15 cellular contexts compared by ENCODE assay signal in the genomic region with DNA sequence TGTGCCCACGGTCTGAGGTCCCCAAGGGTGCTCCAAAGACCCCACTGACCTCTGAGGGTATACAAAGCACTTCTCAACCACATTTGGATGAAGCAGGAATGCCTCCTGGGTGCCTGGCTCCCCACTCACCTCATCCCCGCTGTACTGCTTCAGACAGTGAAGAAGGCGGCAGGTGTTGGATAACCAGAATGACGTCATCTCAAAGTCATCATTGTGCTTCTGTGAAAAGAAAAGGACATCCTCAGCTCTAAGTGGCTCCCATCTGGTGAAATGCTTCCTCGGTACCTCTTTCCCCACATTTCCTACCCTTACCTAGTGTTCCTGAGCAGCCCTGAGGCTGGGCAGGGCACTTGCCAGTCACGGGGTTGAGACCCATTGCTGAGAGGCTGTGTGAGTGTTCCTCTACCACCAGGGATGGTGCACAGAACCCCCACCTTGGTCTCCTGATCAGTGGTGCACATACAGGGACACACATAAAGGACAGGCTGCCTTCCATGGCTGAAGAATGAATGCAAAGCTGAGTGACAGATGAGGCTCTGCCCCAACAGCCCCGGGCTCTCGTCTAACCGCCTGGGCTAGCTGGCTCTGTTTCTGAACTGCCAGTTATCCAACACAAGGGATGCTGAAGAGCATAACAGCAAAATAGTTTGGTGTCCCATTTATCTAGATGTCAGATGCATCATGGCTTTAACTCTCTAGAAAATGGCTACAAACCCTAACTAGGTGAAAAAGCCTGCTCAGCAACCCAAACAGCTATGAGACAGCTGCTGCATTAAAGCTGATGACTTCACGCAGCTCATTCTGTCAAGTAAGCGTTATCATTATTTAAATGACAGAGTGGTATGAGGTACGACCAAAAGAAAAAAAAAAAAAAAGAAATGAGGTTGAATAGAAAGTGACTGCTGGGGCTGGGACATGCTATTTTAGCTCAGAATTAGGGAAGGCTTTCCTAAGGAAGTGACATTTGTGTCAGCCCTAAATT.
"Had no signal": no experiment of that assay in that cellular context is flagged by ENCODE, and none has a peak within 500 bp of the region (broad histone marks: within the 10 kb centered on the region; RNA-seq: fewer than 3 reads in every experiment).

No MANE protein-coding gene starts in this region.

- H3K27me3 ChIP-seq: ascending aorta, gastrocnemius medialis had no signal

- H3K4me3 ChIP-seq: ascending aorta, coronary artery, gastrocnemius medialis had no signal

- H3K27ac ChIP-seq: ascending aorta, coronary artery, gastrocnemius medialis, neutrophil had no signal

- H3K9me3 ChIP-seq: ascending aorta, gastrocnemius medialis, neutrophil had no signal

- DNase-seq: activated CD8-positive, alpha-beta memory T cell treated with anti-CD3 and anti-CD28 coated beads for 24 hours; activated CD8-positive, alpha-beta memory T cell treated with anti-CD3 and anti-CD28 coated beads, Interleukin-2, amount 50 U/mL, for 48 hours; activated effector memory CD4-positive, alpha-beta T cell treated with anti-CD3 and anti-CD28 coated beads, Interleukin-2, amount 50 U/mL, for 16 hours; activated T-cell treated with anti-CD3 and anti-CD28 coated beads, Interleukin-2, amount 50 U/mL, for 72 hours; effector CD4-positive, alpha-beta T cell; gastrocnemius medialis; kidney; stimulated activated naive CD4-positive, alpha-beta T cell had no signal

- ATAC-seq: activated CD4-positive, CD25-positive, alpha-beta regulatory T cell treated with anti-CD3 and anti-CD28 coated beads, Interleukin-2, amount 50 U/mL, for 24 hours; activated T-cell treated with anti-CD3 and anti-CD28 coated beads, Interleukin-2, amount 50 U/mL, for 72 hours; esophagus mucosa; gastrocnemius medialis had no signal

- H3K9me3 Mint-ChIP-seq: activated naive CD4-positive, alpha-beta T cell treated with anti-CD3 and anti-CD28 coated beads, Interleukin-2, amount 50 U/mL, for 24 hours; activated T-cell treated with anti-CD3 and anti-CD28 coated beads, Interleukin-2, amount 50 U/mL, for 72 hours; central memory CD8-positive, alpha-beta T cell had no signal

- H3K4me1 Mint-ChIP-seq: activated naive CD4-positive, alpha-beta T cell treated with anti-CD3 and anti-CD28 coated beads, Interleukin-2, amount 50 U/mL, for 24 hours had no signal

- H3K27me3 Mint-ChIP-seq: activated naive CD4-positive, alpha-beta T cell treated with anti-CD3 and anti-CD28 coated beads, Interleukin-2, amount 50 U/mL, for 24 hours had no signal

- H3K27ac Mint-ChIP-seq: activated naive CD4-positive, alpha-beta T cell treated with anti-CD3 and anti-CD28 coated beads, Interleukin-2, amount 50 U/mL, for 24 hours; activated T-cell treated with anti-CD3 and anti-CD28 coated beads, Interleukin-2, amount 50 U/mL, for 72 hours had no signal

- H3K4me3 Mint-ChIP-seq: activated naive CD4-positive, alpha-beta T cell treated with anti-CD3 and anti-CD28 coated beads, Interleukin-2, amount 50 U/mL, for 24 hours; activated T-cell treated with anti-CD3 and anti-CD28 coated beads, Interleukin-2, amount 50 U/mL, for 72 hours; central memory CD8-positive, alpha-beta T cell had no signal

- H3K36me3 ChIP-seq: gastrocnemius medialis, neutrophil had no signal

- H3K36me3 Mint-ChIP-seq: activated naive CD4-positive, alpha-beta T cell treated with anti-CD3 and anti-CD28 coated beads, Interleukin-2, amount 50 U/mL, for 24 hours had no signal

- H3K4me1 ChIP-seq: ascending aorta had no signal
